ENCODE assay signal across 16 cellular contexts in genomic region chr7:34761627-34762026, GRCh38.
"Had no signal": no experiment of that assay in that cellular context is flagged by ENCODE, and none has a peak within 500 bp of the region (broad histone marks: within the 10 kb centered on the region; RNA-seq: fewer than 3 reads in every experiment).

No MANE protein-coding gene starts in this region.

- FAIRE-seq: small intestine had no signal

- DNase-seq: activated CD4-positive, alpha-beta T cell treated with anti-CD3 and anti-CD28 coated beads, Interleukin-2, amount 50 U/mL, for 1 hour; activated CD4-positive, CD25-positive, alpha-beta regulatory T cell; activated naive CD4-positive, alpha-beta T cell treated with anti-CD3 and anti-CD28 coated beads, Interleukin-2, amount 50 U/mL, for 16 hours; activated T-cell treated with anti-CD3 and anti-CD28 coated beads for 4 hours; amniotic stem cell; brain microvascular endothelial cell; endodermal cell; glutamatergic neuron; left cardiac atrium; naive B cell; small intestine; T-helper 2 cell had no signal

- H3K4me1 ChIP-seq: tibial nerve had no signal

- ATAC-seq: activated T-helper 17 cell treated with anti-CD3 and anti-CD28 coated beads, Interleukin-2, amount 50 U/mL, for 72 hours; left cardiac atrium; stimulated activated memory B cell treated with anti-CD40 and anti-IgM and Interleukin-4, amounts not matched to agents 10 μg/mL and 1 μg/mL and 100 μg/mL, for 72 hours had no signal

- H3K4me3 ChIP-seq: lung, tibial nerve had no signal

- H3K36me3 ChIP-seq: brain microvascular endothelial cell, tibial nerve had no signal

- H3K9me3 ChIP-seq: tibial nerve had no signal

- H3K27ac ChIP-seq: brain microvascular endothelial cell, tibial nerve had no signal

- H3K27me3 ChIP-seq: brain microvascular endothelial cell, tibial nerve had no signal
